In genomic region chr2:215833531-215834162, GRCh38 we compare ENCODE assay signal across 1 cellular context.
TF ChIP-seq lines count a peak whose summit lies in the region.

No MANE protein-coding gene starts in this region.

TF ChIP-seq in HepG2, 621 proteins besides CTCF, POLR2A, EP300 and RAD21 (continued from another document and continues in another):
- TF ChIP-seq HOXA9 (CRISPR knock-in tag; IDR thresholded peaks at IDR 0.05; ENCODE audit: borderline replicate concordance), result no peak
- no peak for TF ChIP-seq ARHGAP35 (CRISPR knock-in tag; IDR thresholded peaks at IDR 0.05; ENCODE audit: borderline replicate concordance)
- TF ChIP-seq JDP2 (CRISPR knock-in tag; IDR thresholded peaks at IDR 0.05; ENCODE audit: borderline replicate concordance), result no peak
- TF ChIP-seq MTA1 (CRISPR knock-in tag; IDR thresholded peaks at IDR 0.05; ENCODE audit: borderline replicate concordance), result no peak; the same call in 1 of the 2 replicates
- 0 out of 2 replicates have a peak, but pooled peaks have one; percentile 45 for TF ChIP-seq ZNF510 (CRISPR knock-in tag; IDR thresholded peaks at IDR 0.05; ENCODE audit: low read depth)
- TF ChIP-seq ZNF646 (CRISPR knock-in tag; IDR thresholded peaks at IDR 0.05), result no peak
- TF ChIP-seq TSC22D2 (CRISPR knock-in tag; IDR thresholded peaks at IDR 0.05; ENCODE audit: borderline replicate concordance), result no peak; the same call in 1 of the 2 replicates
- no peak for TF ChIP-seq MATR3 (CRISPR knock-in tag; IDR thresholded peaks at IDR 0.05)
- TF ChIP-seq, protein P1, sequence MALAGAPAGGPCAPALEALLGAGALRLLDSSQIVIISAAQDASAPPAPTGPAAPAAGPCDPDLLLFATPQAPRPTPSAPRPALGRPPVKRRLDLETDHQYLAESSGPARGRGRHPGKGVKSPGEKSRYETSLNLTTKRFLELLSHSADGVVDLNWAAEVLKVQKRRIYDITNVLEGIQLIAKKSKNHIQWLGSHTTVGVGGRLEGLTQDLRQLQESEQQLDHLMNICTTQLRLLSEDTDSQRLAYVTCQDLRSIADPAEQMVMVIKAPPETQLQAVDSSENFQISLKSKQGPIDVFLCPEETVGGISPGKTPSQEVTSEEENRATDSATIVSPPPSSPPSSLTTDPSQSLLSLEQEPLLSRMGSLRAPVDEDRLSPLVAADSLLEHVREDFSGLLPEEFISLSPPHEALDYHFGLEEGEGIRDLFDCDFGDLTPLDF (CRISPR knock-in tag; IDR thresholded peaks at IDR 0.05), result no peak
- peak; percentile 56; the same call in 1 of the 2 replicates for TF ChIP-seq ZBTB21 (CRISPR knock-in tag; IDR thresholded peaks at IDR 0.05)
- TF ChIP-seq ZNF431 (CRISPR knock-in tag; IDR thresholded peaks at IDR 0.05; ENCODE audit: borderline replicate concordance, low read depth), result no peak
- no peak for TF ChIP-seq ZFP37 (CRISPR knock-in tag; IDR thresholded peaks at IDR 0.05; ENCODE audit: borderline replicate concordance)
- TF ChIP-seq, protein P2, sequence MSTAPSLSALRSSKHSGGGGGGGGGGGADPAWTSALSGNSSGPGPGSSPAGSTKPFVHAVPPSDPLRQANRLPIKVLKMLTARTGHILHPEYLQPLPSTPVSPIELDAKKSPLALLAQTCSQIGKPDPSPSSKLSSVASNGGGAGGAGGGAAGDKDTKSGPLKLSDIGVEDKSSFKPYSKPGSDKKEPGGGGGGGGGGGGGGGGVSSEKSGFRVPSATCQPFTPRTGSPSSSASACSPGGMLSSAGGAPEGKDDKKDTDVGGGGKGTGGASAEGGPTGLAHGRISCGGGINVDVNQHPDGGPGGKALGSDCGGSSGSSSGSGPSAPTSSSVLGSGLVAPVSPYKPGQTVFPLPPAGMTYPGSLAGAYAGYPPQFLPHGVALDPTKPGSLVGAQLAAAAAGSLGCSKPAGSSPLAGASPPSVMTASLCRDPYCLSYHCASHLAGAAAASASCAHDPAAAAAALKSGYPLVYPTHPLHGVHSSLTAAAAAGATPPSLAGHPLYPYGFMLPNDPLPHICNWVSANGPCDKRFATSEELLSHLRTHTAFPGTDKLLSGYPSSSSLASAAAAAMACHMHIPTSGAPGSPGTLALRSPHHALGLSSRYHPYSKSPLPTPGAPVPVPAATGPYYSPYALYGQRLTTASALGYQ (CRISPR knock-in tag; IDR thresholded peaks at IDR 0.05), result peak; percentile 94
- TF ChIP-seq ZNF143 (CRISPR knock-in tag; IDR thresholded peaks at IDR 0.05), result no peak
- TF ChIP-seq PREB (CRISPR knock-in tag; IDR thresholded peaks at IDR 0.05), result no peak
- TF ChIP-seq HMG20A (CRISPR knock-in tag; IDR thresholded peaks at IDR 0.05; ENCODE audit: borderline replicate concordance), result peak; percentile 91; the same call in 1 of the 2 replicates
- TF ChIP-seq ATM (IDR thresholded peaks at IDR 0.05; ENCODE audit: borderline replicate concordance), result peak; percentile 97
- TF ChIP-seq, protein P3, sequence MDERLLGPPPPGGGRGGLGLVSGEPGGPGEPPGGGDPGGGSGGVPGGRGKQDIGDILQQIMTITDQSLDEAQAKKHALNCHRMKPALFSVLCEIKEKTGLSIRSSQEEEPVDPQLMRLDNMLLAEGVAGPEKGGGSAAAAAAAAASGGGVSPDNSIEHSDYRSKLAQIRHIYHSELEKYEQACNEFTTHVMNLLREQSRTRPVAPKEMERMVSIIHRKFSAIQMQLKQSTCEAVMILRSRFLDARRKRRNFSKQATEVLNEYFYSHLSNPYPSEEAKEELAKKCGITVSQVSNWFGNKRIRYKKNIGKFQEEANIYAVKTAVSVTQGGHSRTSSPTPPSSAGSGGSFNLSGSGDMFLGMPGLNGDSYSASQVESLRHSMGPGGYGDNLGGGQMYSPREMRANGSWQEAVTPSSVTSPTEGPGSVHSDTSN (CRISPR knock-in tag; IDR thresholded peaks at IDR 0.05), result no peak
- TF ChIP-seq PRDM10 (CRISPR knock-in tag; IDR thresholded peaks at IDR 0.05; ENCODE audit: low read depth), result peak; percentile 76; the same call in 1 of the 2 replicates
- TF ChIP-seq ZNF660 (CRISPR knock-in tag; IDR thresholded peaks at IDR 0.05; ENCODE audit: borderline replicate concordance, low read depth), result no peak
- no peak for TF ChIP-seq TIGD3 (CRISPR knock-in tag; IDR thresholded peaks at IDR 0.05; ENCODE audit: borderline replicate concordance)
- TF ChIP-seq NPAS2 (CRISPR knock-in tag; IDR thresholded peaks at IDR 0.05; ENCODE audit: borderline replicate concordance), result no peak
- peak; percentile 68 for TF ChIP-seq YY1 (IDR thresholded peaks at IDR 0.05; ENCODE audit: insufficient read depth, insufficient replicate concordance, low read depth, low read length)
- no peak for TF ChIP-seq ZNF570 (CRISPR knock-in tag; IDR thresholded peaks at IDR 0.05; ENCODE audit: borderline replicate concordance)
- no peak for TF ChIP-seq SNAPC5 (CRISPR knock-in tag; IDR thresholded peaks at IDR 0.05; ENCODE audit: borderline replicate concordance)
- TF ChIP-seq TBX3 (IDR thresholded peaks at IDR 0.05; ENCODE audit: borderline replicate concordance), result peak; percentile 84
- TF ChIP-seq FOSL1 (CRISPR knock-in tag; IDR thresholded peaks at IDR 0.05; ENCODE audit: borderline replicate concordance), result no peak
- TF ChIP-seq TEAD2 (CRISPR knock-in tag; IDR thresholded peaks at IDR 0.05), result no peak
- no peak for TF ChIP-seq ADNP (CRISPR knock-in tag; IDR thresholded peaks at IDR 0.05)
- peak; percentile 69; the same call in 1 of the 2 replicates for TF ChIP-seq ZMYM3 (CRISPR knock-in tag; IDR thresholded peaks at IDR 0.05)
- peak; percentile 99 for TF ChIP-seq ELF3 (CRISPR knock-in tag; IDR thresholded peaks at IDR 0.05)
- no peak for TF ChIP-seq ISX (CRISPR knock-in tag; conservative IDR thresholded peaks at IDR 0.05)
- TF ChIP-seq RBAK (CRISPR knock-in tag; IDR thresholded peaks at IDR 0.05), result no peak
- TF ChIP-seq ZBTB7A (CRISPR knock-in tag; IDR thresholded peaks at IDR 0.05), result no peak
- peak; percentile 39 for TF ChIP-seq ZNF414 (CRISPR knock-in tag; IDR thresholded peaks at IDR 0.05)
- TF ChIP-seq ZNF33B (CRISPR knock-in tag; IDR thresholded peaks at IDR 0.05), result no peak
- no peak for TF ChIP-seq TGIF2 (CRISPR knock-in tag; IDR thresholded peaks at IDR 0.05)
- no peak for TF ChIP-seq ZIK1 (CRISPR knock-in tag; IDR thresholded peaks at IDR 0.05; ENCODE audit: borderline replicate concordance, low read depth)
- TF ChIP-seq ATF1 (CRISPR knock-in tag; IDR thresholded peaks at IDR 0.05), result peak; percentile 74
- TF ChIP-seq DMTF1 (CRISPR knock-in tag; IDR thresholded peaks at IDR 0.05), result no peak
- TF ChIP-seq IRX3 (CRISPR knock-in tag; IDR thresholded peaks at IDR 0.05; ENCODE audit: borderline replicate concordance, low read depth), result no peak
- 0 out of 2 replicates have a peak, but pooled peaks have one; percentile 13 for TF ChIP-seq ARID2 (CRISPR knock-in tag; IDR thresholded peaks at IDR 0.05; ENCODE audit: borderline replicate concordance)
